ENCODE assay signal across 31 cellular contexts in the genomic region with DNA sequence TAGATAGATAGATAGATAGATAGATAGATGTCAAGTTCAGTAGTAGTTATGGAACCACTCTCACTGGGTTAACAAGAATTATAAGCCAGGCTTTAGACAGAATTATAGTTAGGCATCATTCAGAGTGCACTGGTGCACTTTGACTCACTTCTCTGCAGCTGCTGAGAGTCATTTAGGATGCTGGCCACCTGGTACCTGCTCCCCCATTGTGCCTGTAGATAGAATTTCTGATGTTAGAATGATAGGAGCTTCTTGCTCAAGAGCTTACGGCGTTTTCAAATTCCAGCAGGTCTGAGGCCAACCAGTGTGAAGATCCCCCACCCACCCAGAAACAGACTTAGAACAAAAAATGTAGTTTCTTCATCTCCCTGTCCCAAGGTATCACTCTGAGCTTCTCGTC.
"Had no signal": no experiment of that assay in that cellular context is flagged by ENCODE, and none has a peak within 500 bp of the region (broad histone marks: within the 10 kb centered on the region; RNA-seq: fewer than 3 reads in every experiment).

No MANE protein-coding gene starts in this region.

- H3K9ac ChIP-seq: neural progenitor cell, parathyroid adenoma had no signal

- H3K27me3 ChIP-seq: left lung, neural progenitor cell, neutrophil, right atrium auricular region, right lobe of liver, stomach, testis, thyroid gland, transverse colon, upper lobe of right lung had no signal

- H3K27me3 Mint-ChIP-seq: progenitor cell of endocrine pancreas; stimulated activated naive B cell treated with anti-CD40 and anti-IgM and Interleukin-4, amounts not matched to agents 10 μg/mL and 1 μg/mL and 100 μg/mL, for 72 hours had no signal

- H3K4me3 Mint-ChIP-seq: immature natural killer cell; mesothelial cell of epicardium; naive B cell; natural killer cell; nephron progenitor cell; neural progenitor cell; stimulated activated naive B cell treated with anti-CD40 and anti-IgM and Interleukin-4, amounts not matched to agents 10 μg/mL and 1 μg/mL and 100 μg/mL, for 72 hours had no signal

- DNase-seq: hypothalamus; immature natural killer cell; kidney; left colon; left lung; lower lobe of right lung; mammary epithelial cell; mesenchymal stem cell; naive B cell; natural killer cell; nephron progenitor cell; occipital lobe; right lobe of liver; stimulated activated CD4-positive, alpha-beta T cell treated with anti-CD3 and anti-CD28 coated beads, Interleukin-1b, Interleukin-23, amount 100 ng/mL, for 48 hours; stimulated activated CD4-positive, alpha-beta T cell treated with anti-CD3 and anti-CD28 coated beads, Interleukin-2, amount 100 ng/mL, for 48 hours; stimulated activated CD4-positive, alpha-beta T cell treated with anti-CD3 and anti-CD28 coated beads, Interleukin-4, amount 100 ng/mL, for 4 hours; stimulated activated CD8-positive, alpha-beta memory T cell treated with anti-CD3 and anti-CD28 coated beads, Interleukin-4, amount 100 ng/mL, for 48 hours; stimulated activated naive B cell treated with anti-CD40 and anti-IgM and Interleukin-4, amounts not matched to agents 10 μg/mL and 1 μg/mL and 100 μg/mL, for 72 hours; stimulated activated naive CD8-positive, alpha-beta T cell treated with anti-CD3 and anti-CD28 coated beads, Interleukin-15, Interleukin-2, amounts not matched to agents 100 U/mL and 50 U/mL, for 24 hours; stomach; testis; thyroid gland; transverse colon; upper lobe of right lung had no signal

- H3K4me1 Mint-ChIP-seq: immature natural killer cell, natural killer cell had no signal

- H3K27ac Mint-ChIP-seq: immature natural killer cell; natural killer cell; nephron progenitor cell; neural progenitor cell; progenitor cell of endocrine pancreas; stimulated activated naive B cell treated with anti-CD40 and anti-IgM and Interleukin-4, amounts not matched to agents 10 μg/mL and 1 μg/mL and 100 μg/mL, for 72 hours had no signal

- H2AFZ ChIP-seq: neural progenitor cell, parathyroid adenoma had no signal

- H3K36me3 Mint-ChIP-seq: mesothelial cell of epicardium; naive B cell; natural killer cell; neural progenitor cell; stimulated activated naive B cell treated with anti-CD40 and anti-IgM and Interleukin-4, amounts not matched to agents 10 μg/mL and 1 μg/mL and 100 μg/mL, for 72 hours had no signal

- H3K9me3 ChIP-seq: left lung, lower lobe of right lung, neutrophil, right atrium auricular region, right lobe of liver, stomach, testis, thyroid gland, transverse colon, upper lobe of right lung had no signal

- H3K79me2 ChIP-seq: parathyroid adenoma had no signal

- H3K4me2 ChIP-seq: neural progenitor cell, smooth muscle cell had no signal

- H3K27ac ChIP-seq: left lung, lower lobe of right lung, neural progenitor cell, neutrophil, parathyroid adenoma, right atrium auricular region, right lobe of liver, stomach, testis, thyroid gland, transverse colon, upper lobe of right lung had no signal

- H3K4me3 ChIP-seq: left lung, lower lobe of right lung, neural progenitor cell, right atrium auricular region, right lobe of liver, smooth muscle cell, stomach, testis, thyroid gland, transverse colon, upper lobe of right lung had no signal

- H3K36me3 ChIP-seq: left lung, lower lobe of right lung, neural progenitor cell, neutrophil, right atrium auricular region, right lobe of liver, stomach, thyroid gland, transverse colon, upper lobe of right lung had no signal

- H3K4me1 ChIP-seq: lower lobe of right lung, neural progenitor cell, parathyroid adenoma, right atrium auricular region, right lobe of liver, stomach, testis, thyroid gland, transverse colon, upper lobe of right lung had no signal

- H3K9me3 Mint-ChIP-seq: immature natural killer cell, natural killer cell, nephron progenitor cell, neural progenitor cell had no signal

- ATAC-seq: left colon; left lung; lower lobe of right lung; natural killer cell; stimulated activated naive B cell treated with anti-CD40 and anti-IgM and Interleukin-4, amounts not matched to agents 10 μg/mL and 1 μg/mL and 100 μg/mL, for 72 hours; stimulated activated naive CD8-positive, alpha-beta T cell treated with anti-CD3 and anti-CD28 coated beads, Interleukin-15, Interleukin-2, amounts not matched to agents 100 U/mL and 50 U/mL, for 24 hours; upper lobe of right lung had no signal
